In genomic region chr19:38929929-38930775, GRCh38 we compare ENCODE assay signal across 1 cellular context.
TF ChIP-seq lines count a peak whose summit lies in the region.

SARS2 (minus strand) TSS chr19:38930763; CDS start chr19:38930736, 27 bp downstream.

TF ChIP-seq in HepG2, 621 proteins besides CTCF, POLR2A, EP300 and RAD21 (continued from another document and continues in another):
- TF ChIP-seq CENPBD1 (CRISPR knock-in tag; IDR thresholded peaks at IDR 0.05; ENCODE audit: borderline replicate concordance, low read depth) (no peak), KLF13 (CRISPR knock-in tag; IDR thresholded peaks at IDR 0.05) (no peak), ZNF746 (CRISPR knock-in tag; IDR thresholded peaks at IDR 0.05) (no peak), ZNF337 (CRISPR knock-in tag; IDR thresholded peaks at IDR 0.05; ENCODE audit: borderline replicate concordance, low read depth) (peak; percentile 74; the same call in 1 of the 2 replicates), ZBTB49 (CRISPR knock-in tag; IDR thresholded peaks at IDR 0.05; ENCODE audit: borderline replicate concordance) (no peak), ZMYM3 (CRISPR knock-in tag; IDR thresholded peaks at IDR 0.05) (no peak), PCBP1 (IDR thresholded peaks at IDR 0.05; ENCODE audit: borderline replicate concordance, low read depth, low read length) (no peak), FOXO4 (CRISPR knock-in tag; conservative IDR thresholded peaks at IDR 0.05) (no peak), ATF7-NPFF (CRISPR knock-in tag; IDR thresholded peaks at IDR 0.05; ENCODE audit: low read depth) (no peak), PTBP1 (IDR thresholded peaks at IDR 0.05; ENCODE audit: low read depth, low read length, poor library complexity, severe bottlenecking) (peak; percentile 25), ZNF652 (CRISPR knock-in tag; IDR thresholded peaks at IDR 0.05; ENCODE audit: borderline replicate concordance, low read depth) (no peak), BCL6 (CRISPR knock-in tag; IDR thresholded peaks at IDR 0.05) (peak; percentile 17; the same call in 1 of the 2 replicates), HMG20A (CRISPR knock-in tag; IDR thresholded peaks at IDR 0.05; ENCODE audit: borderline replicate concordance) (no peak), TARDBP (CRISPR knock-in tag; IDR thresholded peaks at IDR 0.05) (peak; percentile 67; the same call in 1 of the 2 replicates), POGZ (CRISPR knock-in tag; IDR thresholded peaks at IDR 0.05) (peak; percentile 49; the same call in 1 of the 2 replicates), ZNF609 (CRISPR knock-in tag; IDR thresholded peaks at IDR 0.05; ENCODE audit: borderline replicate concordance) (no peak), TAF1 (CRISPR knock-in tag; IDR thresholded peaks at IDR 0.05) (peak; percentile 89), STAG1 (CRISPR knock-in tag; IDR thresholded peaks at IDR 0.05) (peak; percentile 86), HMG20B (CRISPR knock-in tag; conservative IDR thresholded peaks at IDR 0.05) (no peak), TFE3 (CRISPR knock-in tag; IDR thresholded peaks at IDR 0.05) (no peak), ZNF75D (CRISPR knock-in tag; IDR thresholded peaks at IDR 0.05; ENCODE audit: borderline replicate concordance) (no peak), FLYWCH1 (CRISPR knock-in tag; IDR thresholded peaks at IDR 0.05) (no peak; the same call in 1 of the 2 replicates), NFKB2 (CRISPR knock-in tag; IDR thresholded peaks at IDR 0.05; ENCODE audit: borderline replicate concordance) (no peak), ZNF17 (CRISPR knock-in tag; IDR thresholded peaks at IDR 0.05) (no peak), ZNF343 (CRISPR knock-in tag; IDR thresholded peaks at IDR 0.05) (no peak), MIER3 (CRISPR knock-in tag; IDR thresholded peaks at IDR 0.05; ENCODE audit: borderline replicate concordance) (0 out of 2 replicates have a peak, but pooled peaks have one; percentile 48), NFATC3 (CRISPR knock-in tag; IDR thresholded peaks at IDR 0.05) (no peak), ZNF580 (CRISPR knock-in tag; IDR thresholded peaks at IDR 0.05; ENCODE audit: borderline replicate concordance, low read depth) (peak; percentile 60; the same call in 1 of the 2 replicates), ZNF549 (CRISPR knock-in tag; IDR thresholded peaks at IDR 0.05) (no peak), EED (CRISPR knock-in tag; IDR thresholded peaks at IDR 0.05) (0 out of 2 replicates have a peak, but pooled peaks have one; percentile 17), NONO (IDR thresholded peaks at IDR 0.05) (no peak), NONO (CRISPR knock-in tag; conservative IDR thresholded peaks at IDR 0.05) (peak; percentile 83), ZNF331 (CRISPR knock-in tag; IDR thresholded peaks at IDR 0.05) (peak; percentile 13; the same call in 1 of the 2 replicates), ZNF335 (CRISPR knock-in tag; IDR thresholded peaks at IDR 0.05) (peak; percentile 61; the same call in 1 of the 2 replicates), ARHGAP35 (CRISPR knock-in tag; IDR thresholded peaks at IDR 0.05; ENCODE audit: borderline replicate concordance) (no peak), ZNF513 (CRISPR knock-in tag; conservative IDR thresholded peaks at IDR 0.05) (no peak), MZF1 (CRISPR knock-in tag; IDR thresholded peaks at IDR 0.05; ENCODE audit: borderline replicate concordance) (no peak), HBP1 (CRISPR knock-in tag; IDR thresholded peaks at IDR 0.05; ENCODE audit: low read depth) (no peak), SNAI1 (CRISPR knock-in tag; IDR thresholded peaks at IDR 0.05; ENCODE audit: borderline replicate concordance) (no peak), RELA (CRISPR knock-in tag; IDR thresholded peaks at IDR 0.05) (no peak), LRRFIP1 (CRISPR knock-in tag; conservative IDR thresholded peaks at IDR 0.05) (no peak), KMT2A (CRISPR knock-in tag; IDR thresholded peaks at IDR 0.05) (peak; percentile 21; the same call in 1 of the 2 replicates), IKZF1 (IDR thresholded peaks at IDR 0.05) (no peak), NBN (conservative IDR thresholded peaks at IDR 0.05) (no peak), GFI1 (CRISPR knock-in tag; IDR thresholded peaks at IDR 0.05; ENCODE audit: borderline replicate concordance) (no peak; the same call in 1 of the 2 replicates), ZNF576 (CRISPR knock-in tag; IDR thresholded peaks at IDR 0.05) (no peak), PLRG1 (conservative IDR thresholded peaks at IDR 0.05) (no peak), ZNF292 (CRISPR knock-in tag; IDR thresholded peaks at IDR 0.05; ENCODE audit: borderline replicate concordance, low read depth) (no peak), CAMTA2 (CRISPR knock-in tag; IDR thresholded peaks at IDR 0.05; ENCODE audit: borderline replicate concordance) (no peak), SATB2 (CRISPR knock-in tag; IDR thresholded peaks at IDR 0.05) (no peak), DPF2 (CRISPR knock-in tag; IDR thresholded peaks at IDR 0.05; ENCODE audit: borderline replicate concordance, low read depth) (no peak), ZNF296 (CRISPR knock-in tag; conservative IDR thresholded peaks at IDR 0.05) (no peak)
